Comparison of ENCODE assay signal across 1 cellular context in genomic region chr7:54967384-54967783, GRCh38.
TF ChIP-seq lines count a peak whose summit lies in the region.

No MANE protein-coding gene starts in this region.

TF ChIP-seq in HCT116, 20 proteins besides CTCF, POLR2A, EP300 and RAD21:
- TF ChIP-seq POLR2AphosphoS5 (IDR thresholded peaks at IDR 0.05; ENCODE audit: low read depth, low read length) (no peak), SIN3A (IDR thresholded peaks at IDR 0.05; ENCODE audit: low read depth) (no peak), REST (IDR thresholded peaks at IDR 0.05; ENCODE audit: low read depth) (no peak), ATF3 (IDR thresholded peaks at IDR 0.05) (no peak), FOSL1 (IDR thresholded peaks at IDR 0.05; ENCODE audit: low read depth) (no peak), EZH2phosphoT487 (IDR thresholded peaks at IDR 0.05; ENCODE audit: borderline replicate concordance) (no peak), JUND (IDR thresholded peaks at IDR 0.05) (no peak), EZH2 (IDR thresholded peaks at IDR 0.05) (no peak), SP1 (IDR thresholded peaks at IDR 0.05; ENCODE audit: low read depth) (no peak), TCF7L2 (IDR thresholded peaks at IDR 0.05; ENCODE audit: borderline replicate concordance, extremely low read depth, insufficient read depth, insufficient read length) (no peak), EGR1 (IDR thresholded peaks at IDR 0.05; ENCODE audit: low read depth) (no peak), CEBPB (IDR thresholded peaks at IDR 0.05; ENCODE audit: low read depth) (no peak; the same call in 1 of the 2 replicates), ZBTB33 (IDR thresholded peaks at IDR 0.05; ENCODE audit: extremely low read depth, insufficient replicate concordance, low read length) (no peak)
- TF ChIP-seq, protein P1, sequence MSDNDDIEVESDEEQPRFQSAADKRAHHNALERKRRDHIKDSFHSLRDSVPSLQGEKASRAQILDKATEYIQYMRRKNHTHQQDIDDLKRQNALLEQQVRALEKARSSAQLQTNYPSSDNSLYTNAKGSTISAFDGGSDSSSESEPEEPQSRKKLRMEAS (IDR thresholded peaks at IDR 0.05) = no peak
